ENCODE assay signal across 8 cellular contexts in genomic region chr4:177309525-177310371, GRCh38.
DNase-seq lines count a peak whose midpoint lies in the region; ATAC-seq and TF ChIP-seq lines count a peak whose summit lies in the region.

TSS of gene NEIL3 (plus strand) at chr4:177309874. CDS start at chr4:177309954, 80 bp downstream.

- TF ChIP-seq POLR2A in GM19099 (IDR thresholded peaks at IDR 0.05; ENCODE audit: extremely low read depth, insufficient read length, low read depth): peak; percentile 89

- H3K4me3 ChIP-seq in choroid plexus epithelial cell (ENCODE audit: low read depth, low read length): peak within 1 kb of the TSS; percentile 93

- peak; percentile 93 for DNase-seq in Ammon's horn (ENCODE audit: low spot score)
- DNase-seq in NCI-H510A (lab: John Stamatoyannopoulos, UW): peak; percentile 54
- DNase-seq in activated CD4-positive, alpha-beta T cell treated with anti-CD3 and anti-CD28 coated beads for 1 hour: peak; percentile 90
- DNase-seq in choroid plexus epithelial cell (ENCODE audit: low read depth): peak; percentile 93
- peak; percentile 96 for DNase-seq in left kidney (ENCODE audit: low read depth, low spot score)
- peak; percentile 94 for DNase-seq in stimulated activated CD4-positive, alpha-beta T cell treated with anti-CD3 and anti-CD28 coated beads, Interleukin-1b, Interleukin-23, amount 100 ng/mL, for 48 hours

- peak; percentile 88 for ATAC-seq in HG03378 (IDR thresholded peaks at IDR 0.05; ENCODE audit: unreplicated experiment)

- TF ChIP-seq CTCF in choroid plexus epithelial cell (conservative IDR thresholded peaks at IDR 0.05; ENCODE audit: low read depth, low read length): no peak

Comparison
In these comparisons a context has a peak if more than half of its experiments do, and no peak if none do; other contexts are left out.
1. Peak in every context shown above with its lines: DNase-seq, ATAC-seq and H3K4me3 ChIP-seq.